In genomic region chr11:86144087-86144486, GRCh38 we compare ENCODE assay signal across 8 cellular contexts.
DNase-seq lines count a peak whose midpoint lies in the region; ATAC-seq and TF ChIP-seq lines count a peak whose summit lies in the region.
"Not testable (repeated sequence)": the region's sequence is repeated elsewhere in the genome, so short reads cannot be mapped to it uniquely, and the experiment has no call there.

No MANE protein-coding gene starts in this region.

- H3K4me3 Mint-ChIP-seq in CD8-positive, alpha-beta memory T cell, result peak overlapping the region in 6 of 7 donors; percentile 3 to 72 (median 54)
- not testable (repeated sequence) for H3K4me3 Mint-ChIP-seq in T-cell; activated CD4-positive, alpha-beta memory T cell treated with anti-CD3 and anti-CD28 coated beads, Interleukin-2, amount 10 ng/mL, durations not matched to agents 7 days and 5 days; activated T-helper 2 cell treated with anti-CD3 and anti-CD28 coated beads, Interferon-gamma antibody, Interleukin-2, Interleukin-4, amounts not matched to agents 10 μg/mL and 5 μg/mL and 100 μg/mL, durations not matched to agents 14 hours and 24 hours and 36 hours (ENCODE audit: low read depth)
- H3K4me3 Mint-ChIP-seq in natural killer cell treated with Interleukin-12 subunit alpha and Interleukin-12 subunit beta and Interleukin-15 and Interleukin-18, amount 100 ng/mL, for 72 hours, result peak overlapping the region; percentile 80

- TF ChIP-seq POLR2A in right lobe of liver (IDR thresholded peaks at IDR 0.05); upper lobe of left lung (IDR thresholded peaks at IDR 0.05): not testable (repeated sequence)

- not testable (repeated sequence) for H3K27me3 ChIP-seq in CD8-positive, alpha-beta memory T cell (ENCODE audit: insufficient read depth, low read length, poor library complexity, severe bottlenecking); dorsolateral prefrontal cortex; right lobe of liver; upper lobe of left lung

- not testable (repeated sequence) for H3K36me3 Mint-ChIP-seq in CD8-positive, alpha-beta memory T cell; T-cell; activated T-helper 2 cell treated with anti-CD3 and anti-CD28 coated beads, Interferon-gamma antibody, Interleukin-2, Interleukin-4, amounts not matched to agents 10 μg/mL and 5 μg/mL and 100 μg/mL, durations not matched to agents 14 hours and 24 hours and 36 hours (ENCODE audit: low read depth); natural killer cell treated with Interleukin-12 subunit alpha and Interleukin-12 subunit beta and Interleukin-15 and Interleukin-18, amount 100 ng/mL, for 72 hours
- H3K36me3 Mint-ChIP-seq in activated CD4-positive, alpha-beta memory T cell treated with anti-CD3 and anti-CD28 coated beads, Interleukin-2, amount 10 ng/mL, durations not matched to agents 7 days and 5 days (ENCODE audit: low read depth), result peaks cover 18% of the 10 kb centered on the region

- peak overlapping the region; percentile 45 for H3K27ac ChIP-seq in CD8-positive, alpha-beta memory T cell (ENCODE audit: low read depth, low read length)
- peak overlapping the region in 35 of 59 donors; percentile 9 to 80 (median 48) for H3K27ac ChIP-seq in dorsolateral prefrontal cortex
- peak overlapping the region in 2 of 3 donors; percentile 6 to 49 for H3K27ac ChIP-seq in right lobe of liver
- peak overlapping the region; percentile 57 to 77 (median 66) for H3K27ac ChIP-seq in upper lobe of left lung

- TF ChIP-seq CTCF in dorsolateral prefrontal cortex (IDR thresholded peaks at IDR 0.05 in 54 of 56, conservative IDR thresholded peaks at IDR 0.05 in 2 of 56; ENCODE audit: low read depth in 1 of 56, partially characterized antibody in 56 of 56); right lobe of liver (IDR thresholded peaks at IDR 0.05); upper lobe of left lung (IDR thresholded peaks at IDR 0.05): not testable (repeated sequence)

- H3K4me3 ChIP-seq in CD8-positive, alpha-beta memory T cell (ENCODE audit: low read length); dorsolateral prefrontal cortex; right lobe of liver; upper lobe of left lung: not testable (repeated sequence)

- H3K9me3 ChIP-seq in CD8-positive, alpha-beta memory T cell (ENCODE audit: low read length); right lobe of liver; upper lobe of left lung: not testable (repeated sequence)

- not testable (repeated sequence) for TF ChIP-seq EP300 in upper lobe of left lung (IDR thresholded peaks at IDR 0.05)

- intact Hi-C loops in activated T-helper 2 cell treated with anti-CD3 and anti-CD28 coated beads, Interferon-gamma antibody, Interleukin-2, Interleukin-4, amounts not matched to agents 10 μg/mL and 5 μg/mL and 100 μg/mL, durations not matched to agents 14 hours and 24 hours and 36 hours (cut with micrococcal nuclease); dorsolateral prefrontal cortex (cut with DNase I); right lobe of liver (cut with DNase I): not testable (repeated sequence)

- ATAC-seq in T-cell (replicated peaks in 1 of 4); right lobe of liver; natural killer cell treated with Interleukin-12 subunit alpha and Interleukin-12 subunit beta and Interleukin-15 and Interleukin-18, amount 100 ng/mL, for 72 hours; upper lobe of left lung (ENCODE audit: low FRiP score in 2 of 2): not testable (repeated sequence)

- not testable (repeated sequence) for H3K36me3 ChIP-seq in CD8-positive, alpha-beta memory T cell (ENCODE audit: insufficient read depth, low read length); right lobe of liver; upper lobe of left lung

- DNase-seq in CD8-positive, alpha-beta memory T cell; T-cell; activated CD4-positive, alpha-beta memory T cell treated with anti-CD3 and anti-CD28 coated beads, Interleukin-2, amount 10 ng/mL, durations not matched to agents 7 days and 5 days; activated T-helper 2 cell treated with anti-CD3 and anti-CD28 coated beads, Interferon-gamma antibody, Interleukin-2, Interleukin-4, amounts not matched to agents 10 μg/mL and 5 μg/mL and 100 μg/mL, durations not matched to agents 14 hours and 24 hours and 36 hours (ENCODE audit: low spot score); dorsolateral prefrontal cortex; right lobe of liver; natural killer cell treated with Interleukin-12 subunit alpha and Interleukin-12 subunit beta and Interleukin-15 and Interleukin-18, amount 100 ng/mL, for 72 hours (ENCODE audit: low spot score); upper lobe of left lung: not testable (repeated sequence)

- WGBS in right lobe of liver (ENCODE audit: insufficient coverage, low coverage, low lambda C conversion rate, missing lambda C conversion rate), result 97% methylated on average over 7 of the region's 9 CpGs
- WGBS in upper lobe of left lung, 2 donors, result 96 to 97% methylated on average over 9 of the region's 9 CpGs

- CTCF ChIA-PET in CD8-positive, alpha-beta memory T cell (lab: Charles Lee), result interaction anchor here (1.5 to 1.7 kb wide), 2 partner anchors 50 to 75 kb away, joined by 4 read pairs; partner anchors contain the start of gene PICALM
- CTCF ChIA-PET in T-cell (lab: Charles Lee); activated CD4-positive, alpha-beta memory T cell treated with anti-CD3 and anti-CD28 coated beads, Interleukin-2, amount 10 ng/mL, durations not matched to agents 7 days and 5 days (lab: Charles Lee): not testable (repeated sequence)

- not testable (repeated sequence) for H3K9me3 Mint-ChIP-seq in CD8-positive, alpha-beta memory T cell; T-cell; activated T-helper 2 cell treated with anti-CD3 and anti-CD28 coated beads, Interferon-gamma antibody, Interleukin-2, Interleukin-4, amounts not matched to agents 10 μg/mL and 5 μg/mL and 100 μg/mL, durations not matched to agents 14 hours and 24 hours and 36 hours; natural killer cell treated with Interleukin-12 subunit alpha and Interleukin-12 subunit beta and Interleukin-15 and Interleukin-18, amount 100 ng/mL, for 72 hours
- H3K9me3 Mint-ChIP-seq in activated CD4-positive, alpha-beta memory T cell treated with anti-CD3 and anti-CD28 coated beads, Interleukin-2, amount 10 ng/mL, durations not matched to agents 7 days and 5 days, result peaks cover 15% of the 10 kb centered on the region

- H3K4me1 Mint-ChIP-seq in CD8-positive, alpha-beta memory T cell, result peaks cover 61 to 67% (median 62%) of the 10 kb centered on the region in 3 donors
- peaks cover 11 to 48% (median 43%) of the 10 kb centered on the region in 3 donors for H3K4me1 Mint-ChIP-seq in T-cell
- peaks cover 72% of the 10 kb centered on the region for H3K4me1 Mint-ChIP-seq in activated CD4-positive, alpha-beta memory T cell treated with anti-CD3 and anti-CD28 coated beads, Interleukin-2, amount 10 ng/mL, durations not matched to agents 7 days and 5 days
- H3K4me1 Mint-ChIP-seq in activated T-helper 2 cell treated with anti-CD3 and anti-CD28 coated beads, Interferon-gamma antibody, Interleukin-2, Interleukin-4, amounts not matched to agents 10 μg/mL and 5 μg/mL and 100 μg/mL, durations not matched to agents 14 hours and 24 hours and 36 hours (ENCODE audit: low read depth), result peaks cover 55% of the 10 kb centered on the region
- H3K4me1 Mint-ChIP-seq in natural killer cell treated with Interleukin-12 subunit alpha and Interleukin-12 subunit beta and Interleukin-15 and Interleukin-18, amount 100 ng/mL, for 72 hours (ENCODE audit: low read depth in 2 of 2), result peaks cover 64 to 69% of the 10 kb centered on the region in 2 donors

- H3K27me3 Mint-ChIP-seq in CD8-positive, alpha-beta memory T cell; T-cell; activated CD4-positive, alpha-beta memory T cell treated with anti-CD3 and anti-CD28 coated beads, Interleukin-2, amount 10 ng/mL, durations not matched to agents 7 days and 5 days; activated T-helper 2 cell treated with anti-CD3 and anti-CD28 coated beads, Interferon-gamma antibody, Interleukin-2, Interleukin-4, amounts not matched to agents 10 μg/mL and 5 μg/mL and 100 μg/mL, durations not matched to agents 14 hours and 24 hours and 36 hours (ENCODE audit: low read depth); natural killer cell treated with Interleukin-12 subunit alpha and Interleukin-12 subunit beta and Interleukin-15 and Interleukin-18, amount 100 ng/mL, for 72 hours: not testable (repeated sequence)

- peaks cover 51% of the 10 kb centered on the region for H3K4me1 ChIP-seq in CD8-positive, alpha-beta memory T cell (ENCODE audit: insufficient read depth, low read length)
- H3K4me1 ChIP-seq in right lobe of liver (peaks cover 0 to 21% (median 9%) of the 10 kb centered on the region in 4 donors), upper lobe of left lung (peaks cover 5 to 30% (median 21%) of the 10 kb centered on the region in 4 donors)

- POLR2A ChIA-PET in CD8-positive, alpha-beta memory T cell (lab: Charles Lee); T-cell (lab: Charles Lee): not testable (repeated sequence)
- POLR2A ChIA-PET in activated CD4-positive, alpha-beta memory T cell treated with anti-CD3 and anti-CD28 coated beads, Interleukin-2, amount 10 ng/mL, durations not matched to agents 7 days and 5 days (lab: Charles Lee), result interaction anchor here (6.8 kb wide), 1 partner anchor 76 kb away, joined by 43 read pairs; the partner anchor contains the start of gene PICALM

- peak overlapping the region; percentile 5 to 92 (median 75) for H3K27ac Mint-ChIP-seq in CD8-positive, alpha-beta memory T cell
- peak overlapping the region; percentile 5 to 33 for H3K27ac Mint-ChIP-seq in T-cell
- peak overlapping the region; percentile 87 for H3K27ac Mint-ChIP-seq in activated CD4-positive, alpha-beta memory T cell treated with anti-CD3 and anti-CD28 coated beads, Interleukin-2, amount 10 ng/mL, durations not matched to agents 7 days and 5 days
- H3K27ac Mint-ChIP-seq in activated T-helper 2 cell treated with anti-CD3 and anti-CD28 coated beads, Interferon-gamma antibody, Interleukin-2, Interleukin-4, amounts not matched to agents 10 μg/mL and 5 μg/mL and 100 μg/mL, durations not matched to agents 14 hours and 24 hours and 36 hours, result peak overlapping the region; percentile 2
- peak overlapping the region; percentile 96 to 98 for H3K27ac Mint-ChIP-seq in natural killer cell treated with Interleukin-12 subunit alpha and Interleukin-12 subunit beta and Interleukin-15 and Interleukin-18, amount 100 ng/mL, for 72 hours

Comparison
In these comparisons a context has a peak if more than half of its experiments do, and no peak if none do; other contexts are left out.
1. H3K27ac Mint-ChIP-seq: peak in every context shown above with its lines; median percentile 97 in natural killer cell treated with Interleukin-12 subunit alpha and Interleukin-12 subunit beta and Interleukin-15 and Interleukin-18, amount 100 ng/mL, for 72 hours; 87 in activated CD4-positive, alpha-beta memory T cell treated with anti-CD3 and anti-CD28 coated beads, Interleukin-2, amount 10 ng/mL, durations not matched to agents 7 days and 5 days; 75 in CD8-positive, alpha-beta memory T cell; 19 in T-cell; 2 in activated T-helper 2 cell treated with anti-CD3 and anti-CD28 coated beads, Interferon-gamma antibody, Interleukin-2, Interleukin-4, amounts not matched to agents 10 μg/mL and 5 μg/mL and 100 μg/mL, durations not matched to agents 14 hours and 24 hours and 36 hours.